ENCODE assay signal across 10 cellular contexts in genomic region chr15:65837301-65838283, GRCh38. TPM values are rescaled to one million over a fixed set of nuclear protein-coding genes. Genes with fewer than 3 reads are reported as not detected.
DNase-seq lines count a peak whose midpoint lies in the region; ATAC-seq, FAIRE-seq and TF ChIP-seq lines count a peak whose summit lies in the region.
"Had no signal": no experiment of that assay in that cellular context is flagged by ENCODE, and none has a peak within 500 bp of the region (broad histone marks: within the 10 kb centered on the region; RNA-seq: fewer than 3 reads in every experiment).

No MANE protein-coding gene starts in this region.

- no peaks in the 10 kb centered on the region for H3K79me2 ChIP-seq in H1 (ENCODE audit: control insufficient read depth in 1 of 2, insufficient read depth in 2 of 2, low read length in 2 of 2)

- H3K27ac Mint-ChIP-seq in osteocyte (ENCODE audit: unreplicated experiment): peak overlapping the region; percentile 60
- H3K27ac Mint-ChIP-seq: activated T-helper 2 cell treated with anti-CD3 and anti-CD28 coated beads, Interferon-gamma antibody, Interleukin-2, Interleukin-4, amounts not matched to agents 10 μg/mL and 5 μg/mL and 100 μg/mL, durations not matched to agents 14 hours and 24 hours and 36 hours had no signal

- FAIRE-seq in H1 (lab: Jason Lieb, UNC): no peak

- H3K23ac ChIP-seq in H1 (ENCODE audit: insufficient read length): no peak overlapping the region

- WGBS in H1 (ENCODE audit: extremely low coverage in 1 of 2, insufficient coverage in 1 of 2, insufficient read length in 1 of 2, insufficient replicate concordance in 2 of 2, low coverage in 1 of 2, low lambda C conversion rate in 2 of 2, missing lambda C conversion rate in 1 of 2), 2 experiments: 92% methylated on average over 5 of the region's 5 CpGs; no CpG with 5 or more reads in 1 of the 2 experiments

- H4K5ac ChIP-seq in H1 (ENCODE audit: insufficient read length, low read depth, low read length): no peak overlapping the region

- 0 out of 2 replicates have a peak overlapping the region, but pooled peaks have one; percentile 34 for H2BK20ac ChIP-seq in H1 (ENCODE audit: low read length)

- ATAC-seq in HG02642 (IDR thresholded peaks at IDR 0.05; ENCODE audit: poor library complexity, unreplicated experiment) (no peak), GM19351 (IDR thresholded peaks at IDR 0.05; ENCODE audit: unreplicated experiment) (no peak)

- H3K27me3 ChIP-seq in H1 (replicated peaks in 1 of 4; ENCODE audit: control insufficient read depth in 3 of 4, extremely low read depth in 1 of 4, insufficient read depth in 3 of 4, low read length in 3 of 4) (no peaks in the 10 kb centered on the region), MG63 (no peaks in the 10 kb centered on the region)

- H2AK5ac ChIP-seq in H1 (ENCODE audit: low read depth, low read length): 0 out of 2 replicates have a peak overlapping the region, but pooled peaks have one; percentile 4

- CTCF ChIA-PET in H1 (lab: Charles Lee; ENCODE audit: partially characterized antibody): interaction anchor here (0.6 to 10.6 kb wide), 22 partner anchors 8 to 548 kb away, joined by 3 to 134 read pairs (median 4); partner anchors contain the start of gene RAB11A

- TF ChIP-seq CTCF in H1 (IDR thresholded peaks at IDR 0.05; ENCODE audit: control extremely low read depth in 1 of 3, insufficient read depth in 1 of 3, low read depth in 1 of 3, low read length in 3 of 3) (no peak), osteocyte (IDR thresholded peaks at IDR 0.05) (no peak)

- H3K36me3 ChIP-seq in H1 (ENCODE audit: control insufficient read depth in 2 of 4, insufficient read depth in 4 of 4, low read length in 3 of 4) (no peaks in the 10 kb centered on the region), MG63 (no peaks in the 10 kb centered on the region)

- H3K56ac ChIP-seq in H1 (replicated peaks; ENCODE audit: insufficient read length, low read depth, low read length): no peak overlapping the region

- no peak overlapping the region for H4K8ac ChIP-seq in H1 (ENCODE audit: extremely low read depth, insufficient read depth, low read length)

- no peak overlapping the region for H3K4me2 ChIP-seq in H1 (ENCODE audit: insufficient read depth in 1 of 2, low read depth in 2 of 2, low read length in 2 of 2)

- H3K9me3 ChIP-seq in H1 (ENCODE audit: insufficient read depth in 2 of 2, low read depth in 1 of 2, low read length in 1 of 2) (no peaks in the 10 kb centered on the region), MG63 (no peaks in the 10 kb centered on the region)

- H3K14ac ChIP-seq in H1 (ENCODE audit: insufficient read length): no peak overlapping the region

- H3K27ac ChIP-seq in H1 (ENCODE audit: low read depth, low read length): no peak overlapping the region

- no peak for TF ChIP-seq RAD21 in H1 (IDR thresholded peaks at IDR 0.05 in 1 of 2, conservative IDR thresholded peaks at IDR 0.05 in 1 of 2; ENCODE audit: low read depth in 2 of 2, low read length in 2 of 2)

- peaks cover 51% of the 10 kb centered on the region for H3K4me1 Mint-ChIP-seq in osteocyte (ENCODE audit: unreplicated experiment)

- H3K18ac ChIP-seq in H1 (ENCODE audit: extremely low read depth, low read length): no peak overlapping the region

- no peaks in the 10 kb centered on the region for H4K20me1 ChIP-seq in H1 (replicated peaks in 1 of 2; ENCODE audit: control insufficient read depth in 1 of 2, insufficient read depth in 2 of 2, low read length in 2 of 2)

- H2BK15ac ChIP-seq in H1 (ENCODE audit: low read length): no peak overlapping the region

- H2BK120ac ChIP-seq in H1 (replicated peaks; ENCODE audit: low read depth, low read length): no peak overlapping the region

- no peaks in the 10 kb centered on the region for H3K36me3 Mint-ChIP-seq in osteocyte (ENCODE audit: unreplicated experiment)

- no peak overlapping the region for H2BK5ac ChIP-seq in H1 (ENCODE audit: low read depth, low read length)

- POLR2A ChIA-PET in H1 (lab: Charles Lee; ENCODE audit: partially characterized antibody): interaction anchor here (0.6 to 1.6 kb wide), 3 partner anchors 32 to 227 kb away, joined by 3 to 6 read pairs (median 6); partner anchors contain the start of genes INTS14 and RAB11A

- H3K23me2 ChIP-seq in H1 (ENCODE audit: low read depth, low read length): no peaks in the 10 kb centered on the region

- no peak for TF ChIP-seq POLR2A in H1 (IDR thresholded peaks at IDR 0.05; ENCODE audit: control extremely low read depth in 1 of 2, low read depth in 2 of 2, low read length in 2 of 2)

- H3K27me3 Mint-ChIP-seq in osteocyte (ENCODE audit: unreplicated experiment): peaks cover 4% of the 10 kb centered on the region

- H2AFZ ChIP-seq in H1 (ENCODE audit: low read length): peak overlapping the region; percentile 23; the same call in 1 of the 2 replicates

- H2BK12ac ChIP-seq in H1 (ENCODE audit: low read depth, low read length): no peak overlapping the region

- peaks cover 4 to 14% (median 5%) of the 10 kb centered on the region in 4 experiments; a peak in 6 of 7 replicates for H3K4me1 ChIP-seq in H1 (replicated peaks in 1 of 4; ENCODE audit: control insufficient read depth in 3 of 4, insufficient read depth in 4 of 4, low read length in 3 of 4)

- H3K4me3 ChIP-seq in H1 (ENCODE audit: extremely low read depth in 1 of 4, insufficient read depth in 2 of 4, low read depth in 3 of 4, low read length in 4 of 4) (no peak overlapping the region), MG63 (no peak overlapping the region)

- no peak overlapping the region for H3K4me3 Mint-ChIP-seq in osteocyte (ENCODE audit: unreplicated experiment)

- no peaks in the 10 kb centered on the region for H3K9me3 Mint-ChIP-seq in osteocyte (ENCODE audit: unreplicated experiment)
- H3K9me3 Mint-ChIP-seq: activated T-helper 2 cell treated with anti-CD3 and anti-CD28 coated beads, Interferon-gamma antibody, Interleukin-2, Interleukin-4, amounts not matched to agents 10 μg/mL and 5 μg/mL and 100 μg/mL, durations not matched to agents 14 hours and 24 hours and 36 hours had no signal

- peak; percentile 26 for DNase-seq in GDM1 (lab: John Stamatoyannopoulos, UW)
- peak; percentile 63 for DNase-seq in NOMO-1 treated with DMSO at 0.1 percent for 48 hours (lab: John Stamatoyannopoulos, UW; ENCODE audit: unreplicated experiment)
- no peak for DNase-seq in H1 (ENCODE audit: low read depth in 1 of 2, low spot score in 2 of 2)
- DNase-seq in osteocyte (ENCODE audit: extremely low spot score, unreplicated experiment): no peak
- no peak for DNase-seq in MG63
- no peak for DNase-seq in activated effector memory CD4-positive, alpha-beta T cell treated with Interleukin-2 at 50 U/mL for 16 hours
- DNase-seq: stimulated activated CD8-positive, alpha-beta memory T cell treated with anti-CD3 and anti-CD28 coated beads, Interleukin-4, amount 100 ng/mL, for 48 hours had no signal

- H4K91ac ChIP-seq in H1 (replicated peaks; ENCODE audit: insufficient read length, low read length): no peak overlapping the region

- no peak overlapping the region for H3K4ac ChIP-seq in H1 (replicated peaks; ENCODE audit: insufficient read length, low read depth, low read length)

- no peak for TF ChIP-seq EP300 in H1 (IDR thresholded peaks at IDR 0.05; ENCODE audit: borderline replicate concordance in 1 of 2, low read depth in 2 of 2, low read length in 2 of 2)

- no peaks in the 10 kb centered on the region for H3K79me1 ChIP-seq in H1 (ENCODE audit: low read depth, low read length)

- no peak overlapping the region for H3K9ac ChIP-seq in H1 (replicated peaks in 1 of 4; ENCODE audit: extremely low read depth in 1 of 4, low read depth in 3 of 4, low read length in 3 of 4)

TF ChIP-seq in H1, 55 proteins besides CTCF, POLR2A, EP300 and RAD21:
- TF ChIP-seq BRCA1 (IDR thresholded peaks at IDR 0.05; ENCODE audit: low read depth, low read length): no peak

RNA-seq across cellular contexts. Expression of gene RAB11A, which starts 31.7 kb away (rescaled TPM):
- total RNA-seq in H1 (2021; fragmentation: NEBNext Ultra II Directional; extraction: Animal tissue kit (Norgen Biotek cat#: 25700)): 247 and 254 TPM in 2 replicates
- polyA plus RNA-seq in H1 (2011; rRNA removed): 141 and 211 TPM in 2 replicates
- polyA plus RNA-seq in H1 (2011; cell fraction: cytosol; rRNA removed): 272 TPM
- polyA plus RNA-seq in H1 (2011; cell fraction: nucleus; rRNA removed): 63.0 TPM
- polyA plus RNA-seq in H1 (2012, experiment 1 of 2): 251 to 406 TPM (median 294 TPM) in 4 replicates
- polyA plus RNA-seq in H1 (2012, experiment 2 of 2): 121 TPM
- polyA plus RNA-seq in H1 (2013, experiment 1 of 2): 211 TPM
- polyA plus RNA-seq in H1 (2013, experiment 2 of 2): 229 TPM
- 212 and 347 TPM in 2 replicates for polyA minus RNA-seq in H1 (2011; rRNA and poly(A)+ RNA removed)
- polyA minus RNA-seq in H1 (2011; cell fraction: cytosol; rRNA and poly(A)+ RNA removed): 74.1 TPM
- 32.8 TPM for polyA minus RNA-seq in H1 (2011; cell fraction: nucleus; rRNA and poly(A)+ RNA removed)
- 317 and 321 TPM in 2 replicates for total RNA-seq in osteocyte
- total RNA-seq in MG63 (2014; rRNA removed; shearing (Covaris generic); ENCODE audit: low replicate concordance): 306 and 514 TPM in 2 replicates

RNA-seq across cellular contexts. Expression of gene DENND4A, which starts 45.5 kb away (rescaled TPM):
- 4.7 and 6.1 TPM in 2 replicates for total RNA-seq in H1 (2021; fragmentation: NEBNext Ultra II Directional; extraction: Animal tissue kit (Norgen Biotek cat#: 25700))
- polyA plus RNA-seq in H1 (2011; rRNA removed): 0.86 and 1.3 TPM in 2 replicates
- polyA plus RNA-seq in H1 (2011; cell fraction: cytosol; rRNA removed): 1.5 TPM
- polyA plus RNA-seq in H1 (2011; cell fraction: nucleus; rRNA removed): 1.3 TPM
- polyA plus RNA-seq in H1 (2012, experiment 1 of 2): 1.3 to 3.0 TPM (median 1.9 TPM) in 4 replicates
- polyA plus RNA-seq in H1 (2012, experiment 2 of 2): 0.07 TPM
- 3.0 TPM for polyA plus RNA-seq in H1 (2013, experiment 1 of 2)
- 2.7 TPM for polyA plus RNA-seq in H1 (2013, experiment 2 of 2)
- 8.1 and 11.8 TPM in 2 replicates for polyA minus RNA-seq in H1 (2011; rRNA and poly(A)+ RNA removed)
- 3.9 TPM for polyA minus RNA-seq in H1 (2011; cell fraction: cytosol; rRNA and poly(A)+ RNA removed)
- 16.4 TPM for polyA minus RNA-seq in H1 (2011; cell fraction: nucleus; rRNA and poly(A)+ RNA removed)
- total RNA-seq in osteocyte: 22.5 and 24.5 TPM in 2 replicates
- 10.8 and 13.7 TPM in 2 replicates for total RNA-seq in MG63 (2014; rRNA removed; shearing (Covaris generic); ENCODE audit: low replicate concordance)

Comparison
In these comparisons a context has a peak if more than half of its experiments do, and no peak if none do; other contexts are left out.
1. DNase-seq: peak in GDM1 (single experiment) and NOMO-1 treated with DMSO at 0.1 percent for 48 hours (single experiment); none in H1 (0 of 2), osteocyte (single experiment), MG63 (single experiment) and activated effector memory CD4-positive, alpha-beta T cell treated with Interleukin-2 at 50 U/mL for 16 hours (single experiment).